In genomic region chr5:36701085-36701691, GRCh38 we compare ENCODE assay signal across 11 cellular contexts.
DNase-seq lines count a peak whose midpoint lies in the region; ATAC-seq and TF ChIP-seq lines count a peak whose summit lies in the region.
"Had no signal": no experiment of that assay in that cellular context is flagged by ENCODE, and none has a peak within 500 bp of the region (broad histone marks: within the 10 kb centered on the region; RNA-seq: fewer than 3 reads in every experiment).

No MANE protein-coding gene starts in this region.

- H3K27me3 ChIP-seq in body of pancreas, result no peaks in the 10 kb centered on the region

- H3K4me3 ChIP-seq in body of pancreas, result no peak overlapping the region

- H3K36me3 Mint-ChIP-seq in memory B cell, result peaks cover 28% of the 10 kb centered on the region
- H3K36me3 Mint-ChIP-seq: activated CD8-positive, alpha-beta memory T cell treated with anti-CD3 and anti-CD28 coated beads, Interleukin-2, amount 10 ng/mL, durations not matched to agents 7 days and 5 days had no signal

- H3K9me3 ChIP-seq in body of pancreas, result no peaks in the 10 kb centered on the region

- no peaks in the 10 kb centered on the region for H3K27me3 Mint-ChIP-seq in memory B cell

- no peaks in the 10 kb centered on the region for H3K36me3 ChIP-seq in body of pancreas (replicated peaks in 1 of 2; ENCODE audit: insufficient read depth in 1 of 2, low read depth in 2 of 2)

- H3K27ac ChIP-seq in body of pancreas, result no peak overlapping the region

- peak; percentile 97 for ATAC-seq in GM18907 (IDR thresholded peaks at IDR 0.05; ENCODE audit: unreplicated experiment)
- peak; percentile 97 for ATAC-seq in HG02642 (IDR thresholded peaks at IDR 0.05; ENCODE audit: poor library complexity, unreplicated experiment)
- ATAC-seq in HG03571 (IDR thresholded peaks at IDR 0.05; ENCODE audit: unreplicated experiment), result peak; percentile 96
- peak; percentile 99 for ATAC-seq in memory B cell (ENCODE audit: low read depth)
- ATAC-seq in body of pancreas, result no peak
- ATAC-seq: activated CD8-positive, alpha-beta memory T cell treated with anti-CD3 and anti-CD28 coated beads, Interleukin-2, amount 10 ng/mL, durations not matched to agents 7 days and 5 days had no signal

- peak overlapping the region; percentile 19 for H3K4me3 Mint-ChIP-seq in memory B cell
- H3K4me3 Mint-ChIP-seq: activated CD8-positive, alpha-beta memory T cell treated with anti-CD3 and anti-CD28 coated beads, Interleukin-2, amount 10 ng/mL, durations not matched to agents 7 days and 5 days had no signal

- peak in 1 of 2 donors; percentile 33 for DNase-seq in memory B cell (ENCODE audit: low spot score in 2 of 2)
- DNase-seq in body of pancreas, result no peak
- no peak for DNase-seq in NCI-H1105 (lab: John Stamatoyannopoulos, UW)
- DNase-seq in stimulated activated CD4-positive, alpha-beta T cell treated with anti-CD3 and anti-CD28 coated beads, Interleukin-12 subunit alpha, Interleukin-12 subunit beta, amount 100 ng/mL, for 4 hours, result no peak
- no peak for DNase-seq in superior temporal gyrus (ENCODE audit: extremely low spot score)
- DNase-seq: activated CD8-positive, alpha-beta memory T cell treated with anti-CD3 and anti-CD28 coated beads, Interleukin-2, amount 10 ng/mL, durations not matched to agents 7 days and 5 days; cortex of kidney had no signal

- 37 to 46% methylated on average over 4 of the region's 4 CpGs for WGBS in body of pancreas, 2 donors

- intact Hi-C loops in body of pancreas (cut with DNase I), result no loop called here

- no peaks in the 10 kb centered on the region for H3K9me3 Mint-ChIP-seq in memory B cell

- H3K4me1 Mint-ChIP-seq in memory B cell, result peaks cover 30% of the 10 kb centered on the region
- H3K4me1 Mint-ChIP-seq: activated CD8-positive, alpha-beta memory T cell treated with anti-CD3 and anti-CD28 coated beads, Interleukin-2, amount 10 ng/mL, durations not matched to agents 7 days and 5 days had no signal

- TF ChIP-seq POLR2A in body of pancreas (IDR thresholded peaks at IDR 0.05), result no peak

- H3K4me1 ChIP-seq in body of pancreas, result no peaks in the 10 kb centered on the region

- peak overlapping the region; percentile 62 for H3K27ac Mint-ChIP-seq in memory B cell
- H3K27ac Mint-ChIP-seq: activated CD8-positive, alpha-beta memory T cell treated with anti-CD3 and anti-CD28 coated beads, Interleukin-2, amount 10 ng/mL, durations not matched to agents 7 days and 5 days; progenitor cell of endocrine pancreas had no signal

- no peak for TF ChIP-seq CTCF in body of pancreas (IDR thresholded peaks at IDR 0.05)
